ENCODE assay signal across 13 cellular contexts in genomic region chr2:37506407-37507068, GRCh38.
A peak's percentile ranks its signal among the peaks of the same experiment; 100 is the strongest.
DNase-seq lines count a peak whose midpoint lies in the region; ATAC-seq and TF ChIP-seq lines count a peak whose summit lies in the region.
"Had no signal": no experiment of that assay in that cellular context is flagged by ENCODE, and none has a peak within 500 bp of the region (broad histone marks: within the 10 kb centered on the region; RNA-seq: fewer than 3 reads in every experiment).

No MANE protein-coding gene starts in this region.

- no peaks in the 10 kb centered on the region for H3K36me3 ChIP-seq in left lung

- no peak overlapping the region for H3K27ac ChIP-seq in left lung

- H3K27me3 ChIP-seq in left lung = no peaks in the 10 kb centered on the region

- H3K9me3 ChIP-seq in left lung = no peaks in the 10 kb centered on the region

- H3K4me1 Mint-ChIP-seq in chondrocyte (ENCODE audit: low read depth) = peaks cover 33% of the 10 kb centered on the region
- H3K4me1 Mint-ChIP-seq: activated CD4-positive, alpha-beta memory T cell treated with anti-CD3 and anti-CD28 coated beads, Interleukin-2, amount 10 ng/mL, durations not matched to agents 7 days and 5 days had no signal

- ATAC-seq in HG03175 (IDR thresholded peaks at IDR 0.05; ENCODE audit: unreplicated experiment) (peak; percentile 64), left lung (peak; percentile 53)
- ATAC-seq: naive thymus-derived CD8-positive, alpha-beta T cell had no signal

- intact Hi-C loops in left lung (cut with DNase I) = no loop called here

- H3K9me3 Mint-ChIP-seq in chondrocyte (ENCODE audit: low read depth) = no peaks in the 10 kb centered on the region
- H3K9me3 Mint-ChIP-seq: activated CD4-positive, alpha-beta memory T cell treated with anti-CD3 and anti-CD28 coated beads, Interleukin-2, amount 10 ng/mL, durations not matched to agents 7 days and 5 days; naive thymus-derived CD8-positive, alpha-beta T cell had no signal

- H3K27me3 Mint-ChIP-seq in chondrocyte (ENCODE audit: low read depth) = no peaks in the 10 kb centered on the region

- H3K36me3 Mint-ChIP-seq in chondrocyte (ENCODE audit: low read depth) = no peaks in the 10 kb centered on the region
- H3K36me3 Mint-ChIP-seq: naive thymus-derived CD8-positive, alpha-beta T cell had no signal

- H3K4me3 Mint-ChIP-seq in chondrocyte (ENCODE audit: unreplicated experiment) = no peak overlapping the region
- H3K4me3 Mint-ChIP-seq: activated CD4-positive, alpha-beta memory T cell treated with anti-CD3 and anti-CD28 coated beads, Interleukin-2, amount 10 ng/mL, durations not matched to agents 7 days and 5 days; naive thymus-derived CD8-positive, alpha-beta T cell had no signal

- no peak overlapping the region for H3K4me3 ChIP-seq in left lung

- H3K4me1 ChIP-seq in left lung = no peaks in the 10 kb centered on the region

- no peak for TF ChIP-seq CTCF in chondrocyte (IDR thresholded peaks at IDR 0.05)
- no peak for TF ChIP-seq CTCF in left lung (IDR thresholded peaks at IDR 0.05)

- H3K27ac Mint-ChIP-seq in chondrocyte (ENCODE audit: unreplicated experiment) = peak overlapping the region; percentile 57
- H3K27ac Mint-ChIP-seq: activated CD4-positive, alpha-beta memory T cell treated with anti-CD3 and anti-CD28 coated beads, Interleukin-2, amount 10 ng/mL, durations not matched to agents 7 days and 5 days; naive thymus-derived CD8-positive, alpha-beta T cell had no signal

- DNase-seq in A172 (ENCODE audit: low spot score) (peak; percentile 39), chondrocyte (ENCODE audit: low spot score) (no peak), left lung (no peak), NCI-H1092 (lab: John Stamatoyannopoulos, UW) (no peak), NCI-H226 (no peak)
- no peak for DNase-seq in activated CD4-positive, alpha-beta T cell treated with anti-CD3 and anti-CD28 coated beads, Interleukin-2, amount 50 U/mL, for 48 hours
- DNase-seq in effector CD8-positive, alpha-beta T cell (lab: John Stamatoyannopoulos, UW) = no peak
- DNase-seq: ACHN; activated CD4-positive, alpha-beta memory T cell treated with anti-CD3 and anti-CD28 coated beads, Interleukin-2, amount 10 ng/mL, durations not matched to agents 7 days and 5 days; naive thymus-derived CD8-positive, alpha-beta T cell; stimulated activated CD4-positive, alpha-beta T cell treated with anti-CD3 and anti-CD28 coated beads, Interleukin-4, amount 100 ng/mL, for 24 hours; trophoblast cell had no signal
